Comparison of ENCODE assay signal across 7 cellular contexts in the genomic region with DNA sequence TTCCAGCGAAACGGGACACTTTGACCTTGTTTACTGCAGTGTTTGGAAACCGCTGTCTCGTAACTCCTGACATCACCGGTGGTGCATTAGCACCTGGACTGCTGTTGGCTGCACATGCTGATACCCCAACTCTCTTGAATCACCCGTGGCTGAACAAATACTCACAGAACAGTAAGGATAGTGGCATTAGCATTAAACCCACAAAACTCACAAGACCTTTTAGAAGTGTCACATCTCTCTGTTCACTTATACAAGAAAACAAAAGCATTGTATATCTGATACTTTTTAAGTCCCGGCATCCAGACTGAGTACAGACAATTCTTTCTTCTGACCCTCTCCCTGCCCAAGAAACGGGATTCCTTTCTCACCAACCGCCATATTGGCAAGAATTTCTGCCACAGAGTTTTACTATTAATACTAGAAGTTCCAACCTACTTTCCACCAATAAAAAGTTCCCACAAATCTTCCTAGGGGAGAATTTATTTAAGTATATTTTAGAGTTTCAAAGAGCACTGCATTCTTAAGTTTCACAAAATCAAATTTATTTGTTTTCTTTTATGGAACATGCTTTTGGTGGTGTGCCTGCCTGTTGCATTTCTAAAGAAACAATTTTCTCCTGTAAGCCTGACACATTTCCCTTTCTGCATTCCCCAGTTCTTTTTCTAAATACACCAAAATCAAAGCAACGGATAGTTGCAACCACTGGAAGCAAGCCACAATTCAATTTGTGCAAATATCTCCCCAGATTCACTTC.
DNase-seq lines count a peak whose midpoint lies in the region; ATAC-seq and TF ChIP-seq lines count a peak whose summit lies in the region.

No MANE protein-coding gene starts in this region.

- H3K27me3 Mint-ChIP-seq in WTC11 (ENCODE audit: low read depth): no peaks in the 10 kb centered on the region
- no peaks in the 10 kb centered on the region for H3K27me3 Mint-ChIP-seq in stimulated activated memory B cell treated with anti-CD40 and anti-IgM and Interleukin-4, amounts not matched to agents 10 μg/mL and 1 μg/mL and 100 μg/mL, for 72 hours

- H3K4me3 Mint-ChIP-seq in WTC11: no peak overlapping the region
- peak overlapping the region; percentile 75 for H3K4me3 Mint-ChIP-seq in stimulated activated memory B cell treated with anti-CD40 and anti-IgM and Interleukin-4, amounts not matched to agents 10 μg/mL and 1 μg/mL and 100 μg/mL, for 72 hours

- H3K36me3 Mint-ChIP-seq in WTC11: no peaks in the 10 kb centered on the region
- peaks cover 47% of the 10 kb centered on the region for H3K36me3 Mint-ChIP-seq in stimulated activated memory B cell treated with anti-CD40 and anti-IgM and Interleukin-4, amounts not matched to agents 10 μg/mL and 1 μg/mL and 100 μg/mL, for 72 hours

- DNase-seq in HT-29 (ENCODE audit: low spot score): peak; percentile 85
- DNase-seq in WTC11 (ENCODE audit: low spot score): no peak
- DNase-seq in germinal center (ENCODE audit: low spot score): peak; percentile 40
- no peak for DNase-seq in NCI-H774 (lab: John Stamatoyannopoulos, UW)
- DNase-seq in NCI-H82 treated with DMSO at 0.1 percent for 48 hours (lab: John Stamatoyannopoulos, UW; ENCODE audit: unreplicated experiment): no peak
- DNase-seq in NCI-H1092 (lab: John Stamatoyannopoulos, UW): no peak

- CTCF ChIA-PET in WTC11 (lab: Charles Lee): interaction anchor here (2.8 kb wide), 1 partner anchor 45 kb away, joined by 22 read pairs; no protein-coding TSS in a partner anchor

- no peaks in the 10 kb centered on the region for H3K9me3 Mint-ChIP-seq in WTC11
- H3K9me3 Mint-ChIP-seq in stimulated activated memory B cell treated with anti-CD40 and anti-IgM and Interleukin-4, amounts not matched to agents 10 μg/mL and 1 μg/mL and 100 μg/mL, for 72 hours: no peaks in the 10 kb centered on the region

- no peak for ATAC-seq in WTC11
- no peak for ATAC-seq in stimulated activated memory B cell treated with anti-CD40 and anti-IgM and Interleukin-4, amounts not matched to agents 10 μg/mL and 1 μg/mL and 100 μg/mL, for 72 hours

- POLR2A ChIA-PET in WTC11 (lab: Charles Lee): no interaction called here

- no peak for TF ChIP-seq CTCF in WTC11 (IDR thresholded peaks at IDR 0.05)

- peaks cover 45% of the 10 kb centered on the region for H3K4me1 Mint-ChIP-seq in WTC11
- peaks cover 80% of the 10 kb centered on the region for H3K4me1 Mint-ChIP-seq in stimulated activated memory B cell treated with anti-CD40 and anti-IgM and Interleukin-4, amounts not matched to agents 10 μg/mL and 1 μg/mL and 100 μg/mL, for 72 hours

- peak overlapping the region; percentile 84 for H3K27ac Mint-ChIP-seq in WTC11
- peak overlapping the region; percentile 84 for H3K27ac Mint-ChIP-seq in stimulated activated memory B cell treated with anti-CD40 and anti-IgM and Interleukin-4, amounts not matched to agents 10 μg/mL and 1 μg/mL and 100 μg/mL, for 72 hours

TF ChIP-seq in WTC11, 78 proteins besides CTCF, POLR2A, EP300 and RAD21:
- TF ChIP-seq TEAD4 (CRISPR knock-in tag; IDR thresholded peaks at IDR 0.05): no peak
- no peak for TF ChIP-seq E2F4 (CRISPR knock-in tag; IDR thresholded peaks at IDR 0.05; ENCODE audit: borderline replicate concordance, low read depth)
- no peak for TF ChIP-seq FOXJ3 (CRISPR knock-in tag; IDR thresholded peaks at IDR 0.05; ENCODE audit: borderline replicate concordance)
- TF ChIP-seq ZNF138 (CRISPR knock-in tag; conservative IDR thresholded peaks at IDR 0.05): no peak
- no peak for TF ChIP-seq ELF4 (CRISPR knock-in tag; IDR thresholded peaks at IDR 0.05; ENCODE audit: low read depth)
- TF ChIP-seq MXD4 (CRISPR knock-in tag; IDR thresholded peaks at IDR 0.05; ENCODE audit: borderline replicate concordance): no peak
- TF ChIP-seq ESRRA (CRISPR knock-in tag; IDR thresholded peaks at IDR 0.05; ENCODE audit: borderline replicate concordance): no peak
- no peak for TF ChIP-seq CREM (CRISPR knock-in tag; IDR thresholded peaks at IDR 0.05)
- TF ChIP-seq, protein P1, sequence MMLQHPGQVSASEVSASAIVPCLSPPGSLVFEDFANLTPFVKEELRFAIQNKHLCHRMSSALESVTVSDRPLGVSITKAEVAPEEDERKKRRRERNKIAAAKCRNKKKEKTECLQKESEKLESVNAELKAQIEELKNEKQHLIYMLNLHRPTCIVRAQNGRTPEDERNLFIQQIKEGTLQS (CRISPR knock-in tag; conservative IDR thresholded peaks at IDR 0.05): no peak
- no peak for TF ChIP-seq PRRX2 (CRISPR knock-in tag; IDR thresholded peaks at IDR 0.05)
- no peak for TF ChIP-seq CBFB (CRISPR knock-in tag; IDR thresholded peaks at IDR 0.05; ENCODE audit: low read depth)
- TF ChIP-seq ZNF416 (CRISPR knock-in tag; IDR thresholded peaks at IDR 0.05): no peak
- no peak for TF ChIP-seq TCF7 (CRISPR knock-in tag; IDR thresholded peaks at IDR 0.05; ENCODE audit: low read depth)
- TF ChIP-seq AFF4 (CRISPR knock-in tag; IDR thresholded peaks at IDR 0.05; ENCODE audit: borderline replicate concordance): no peak
- TF ChIP-seq, protein P2, sequence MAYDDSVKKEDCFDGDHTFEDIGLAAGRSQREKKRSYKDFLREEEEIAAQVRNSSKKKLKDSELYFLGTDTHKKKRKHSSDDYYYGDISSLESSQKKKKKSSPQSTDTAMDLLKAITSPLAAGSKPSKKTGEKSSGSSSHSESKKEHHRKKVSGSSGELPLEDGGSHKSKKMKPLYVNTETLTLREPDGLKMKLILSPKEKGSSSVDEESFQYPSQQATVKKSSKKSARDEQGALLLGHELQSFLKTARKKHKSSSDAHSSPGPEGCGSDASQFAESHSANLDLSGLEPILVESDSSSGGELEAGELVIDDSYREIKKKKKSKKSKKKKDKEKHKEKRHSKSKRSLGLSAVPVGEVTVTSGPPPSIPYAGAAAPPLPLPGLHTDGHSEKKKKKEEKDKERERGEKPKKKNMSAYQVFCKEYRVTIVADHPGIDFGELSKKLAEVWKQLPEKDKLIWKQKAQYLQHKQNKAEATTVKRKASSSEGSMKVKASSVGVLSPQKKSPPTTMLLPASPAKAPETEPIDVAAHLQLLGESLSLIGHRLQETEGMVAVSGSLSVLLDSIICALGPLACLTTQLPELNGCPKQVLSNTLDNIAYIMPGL (CRISPR knock-in tag; IDR thresholded peaks at IDR 0.05): no peak
- TF ChIP-seq PREB (CRISPR knock-in tag; IDR thresholded peaks at IDR 0.05; ENCODE audit: borderline replicate concordance): no peak
- no peak for TF ChIP-seq ZNF232 (CRISPR knock-in tag; IDR thresholded peaks at IDR 0.05)
- TF ChIP-seq, protein P3, sequence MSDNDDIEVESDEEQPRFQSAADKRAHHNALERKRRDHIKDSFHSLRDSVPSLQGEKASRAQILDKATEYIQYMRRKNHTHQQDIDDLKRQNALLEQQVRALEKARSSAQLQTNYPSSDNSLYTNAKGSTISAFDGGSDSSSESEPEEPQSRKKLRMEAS (CRISPR knock-in tag; IDR thresholded peaks at IDR 0.05): no peak
TF ChIP-seq in WTC11: peak in this region for 0.

Comparison
In these comparisons a context has a peak if more than half of its experiments do, and no peak if none do; other contexts are left out.
1. DNase-seq: peak in HT-29 (single experiment) and germinal center (single experiment); none in WTC11 (single experiment), NCI-H774 (single experiment), NCI-H82 treated with DMSO at 0.1 percent for 48 hours (single experiment) and NCI-H1092 (single experiment).